8 cellular contexts compared by ENCODE assay signal in the genomic region with DNA sequence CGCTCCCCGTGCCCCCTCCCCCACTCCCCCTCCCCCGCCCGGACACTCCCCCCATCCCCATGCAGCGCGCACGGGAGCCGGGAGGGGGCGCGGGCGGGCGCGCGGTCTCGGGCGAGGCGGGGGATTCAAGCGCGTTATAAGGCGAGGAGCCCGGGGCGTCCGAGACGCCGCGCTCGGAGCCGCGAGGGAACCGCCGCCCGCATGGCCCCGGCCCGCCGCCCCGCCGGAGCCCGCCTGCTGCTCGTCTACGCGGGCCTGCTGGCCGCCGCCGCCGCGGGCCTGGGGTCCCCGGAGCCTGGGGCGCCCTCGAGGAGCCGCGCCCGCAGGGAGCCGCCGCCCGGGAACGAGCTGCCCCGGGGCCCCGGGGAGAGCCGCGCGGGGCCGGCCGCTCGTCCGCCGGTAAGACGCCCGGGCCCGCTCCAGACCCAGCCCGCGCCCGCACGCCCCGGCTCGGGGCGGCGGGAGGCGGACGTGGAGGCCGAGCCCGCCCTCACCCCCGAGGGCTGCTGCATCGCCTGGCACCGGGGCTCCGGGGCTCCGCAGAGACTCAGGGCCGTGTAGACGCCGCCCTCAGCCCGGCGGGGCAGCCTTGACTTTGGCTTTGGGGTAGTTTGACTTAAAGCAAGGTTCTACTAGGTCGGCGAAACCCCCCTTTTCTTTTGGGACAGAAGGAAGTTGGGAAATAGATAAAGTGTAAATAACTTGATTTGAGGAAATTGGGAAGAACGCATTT. TPM values are rescaled to one million over a fixed set of nuclear protein-coding genes. Genes with fewer than 3 reads are reported as not detected.
DNase-seq lines count a peak whose midpoint lies in the region; ATAC-seq and TF ChIP-seq lines count a peak whose summit lies in the region.

A gene with protein sequence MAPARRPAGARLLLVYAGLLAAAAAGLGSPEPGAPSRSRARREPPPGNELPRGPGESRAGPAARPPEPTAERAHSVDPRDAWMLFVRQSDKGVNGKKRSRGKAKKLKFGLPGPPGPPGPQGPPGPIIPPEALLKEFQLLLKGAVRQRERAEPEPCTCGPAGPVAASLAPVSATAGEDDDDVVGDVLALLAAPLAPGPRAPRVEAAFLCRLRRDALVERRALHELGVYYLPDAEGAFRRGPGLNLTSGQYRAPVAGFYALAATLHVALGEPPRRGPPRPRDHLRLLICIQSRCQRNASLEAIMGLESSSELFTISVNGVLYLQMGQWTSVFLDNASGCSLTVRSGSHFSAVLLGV (plus strand): TSS at position 164 of the 733 bp plus-strand sequence. CDS start 38 bp downstream, at position 202.

- no peak within 1 kb of the TSS for H3K9ac ChIP-seq in trophoblast cell (ENCODE audit: low read length)

- ATAC-seq in GM18867 (IDR thresholded peaks at IDR 0.05; ENCODE audit: unreplicated experiment) (peak; percentile 37), foreskin keratinocyte (peak; percentile 64), GM18868 (IDR thresholded peaks at IDR 0.05; ENCODE audit: unreplicated experiment) (no peak), GM18907 (IDR thresholded peaks at IDR 0.05; ENCODE audit: unreplicated experiment) (no peak)

- H3K4me3 ChIP-seq in trophoblast cell (ENCODE audit: low read depth, low read length): no peak within 1 kb of the TSS

- H3K18ac ChIP-seq in trophoblast cell (ENCODE audit: low read length): no peak within 1 kb of the TSS

- H3K4me1 ChIP-seq in foreskin keratinocyte: no peaks in the 10 kb centered on the region
- H3K4me1 ChIP-seq in trophoblast cell (ENCODE audit: control insufficient read depth in 1 of 2, insufficient read depth in 2 of 2, low read length in 2 of 2): peaks cover 1 to 5% of the 10 kb centered on the region in 2 experiments

- H4K12ac ChIP-seq in trophoblast cell (ENCODE audit: low read depth, low read length): no peak within 1 kb of the TSS

- H3K4me2 ChIP-seq in trophoblast cell (ENCODE audit: low read length): peak within 1 kb of the TSS; percentile 68

- H3K23ac ChIP-seq in trophoblast cell (ENCODE audit: low read length): no peak within 1 kb of the TSS

- no peak within 1 kb of the TSS for H2BK120ac ChIP-seq in trophoblast cell (ENCODE audit: insufficient read depth, low read length, poor library complexity)

- WGBS in trophoblast cell (ENCODE audit: extremely low coverage, insufficient coverage, insufficient read length): 86% methylated on average over 1 of the region's 94 CpGs

- H2AFZ ChIP-seq in trophoblast cell (ENCODE audit: insufficient read depth, low read length, poor library complexity): no peak within 1 kb of the TSS

- H4K91ac ChIP-seq in trophoblast cell (ENCODE audit: low read depth, low read length): no peak within 1 kb of the TSS

- H3K27ac ChIP-seq in foreskin keratinocyte: no peak within 1 kb of the TSS
- H3K27ac ChIP-seq in trophoblast cell (ENCODE audit: low read depth, low read length): no peak within 1 kb of the TSS

- H3K79me2 ChIP-seq in trophoblast cell (ENCODE audit: control insufficient read depth, insufficient read depth, low read length, poor library complexity): no peaks in the 10 kb centered on the region

- no peak within 1 kb of the TSS for H3K14ac ChIP-seq in trophoblast cell (ENCODE audit: low read length)

- H2BK5ac ChIP-seq in trophoblast cell (ENCODE audit: low read depth, low read length, poor library complexity): no peak within 1 kb of the TSS

- H4K8ac ChIP-seq in trophoblast cell (ENCODE audit: low read depth, low read length): no peak within 1 kb of the TSS

- no peaks in the 10 kb centered on the region for H3K36me3 ChIP-seq in trophoblast cell (ENCODE audit: control insufficient read depth in 1 of 2, insufficient read depth in 2 of 2, low read length in 2 of 2)

- TF ChIP-seq CTCF in AG09319 (IDR thresholded peaks at IDR 0.05; ENCODE audit: low read depth, low read length) (peak; percentile 36), foreskin keratinocyte (conservative IDR thresholded peaks at IDR 0.05) (peak; percentile 49)

- no peak within 1 kb of the TSS for H2AK5ac ChIP-seq in trophoblast cell (ENCODE audit: low read length)

- no peak within 1 kb of the TSS for H2BK12ac ChIP-seq in trophoblast cell (ENCODE audit: low read length)

- DNase-seq in AG09319 (ENCODE audit: extremely low read depth, low read depth) (no peak), NCI-H226 (peak; percentile 17), activated T-cell treated with anti-CD3 and anti-CD28 coated beads for 48 hours (ENCODE audit: low read depth) (peak; percentile 63), foreskin keratinocyte (no peak), trophoblast cell (peak in 1 of 2 donors; percentile 59)

- no peaks in the 10 kb centered on the region for H3K79me1 ChIP-seq in trophoblast cell (ENCODE audit: low read length)

- H3K27me3 ChIP-seq in foreskin keratinocyte: peaks cover 24% of the 10 kb centered on the region
- H3K27me3 ChIP-seq in trophoblast cell (ENCODE audit: insufficient read depth, low read length): peaks cover 33% of the 10 kb centered on the region

- H3K9me3 ChIP-seq in trophoblast cell (ENCODE audit: insufficient read depth, low read depth, low read length): peaks cover 7% of the 10 kb centered on the region

- H3K4ac ChIP-seq in trophoblast cell (ENCODE audit: low read depth, low read length): no peak within 1 kb of the TSS

RNA-seq across cellular contexts. Expression of the gene that starts here (rescaled TPM):
- 0.28 and 0.75 TPM in 2 replicates for total RNA-seq in foreskin keratinocyte
- 0.43 and 0.46 TPM in 2 replicates for polyA plus RNA-seq in foreskin keratinocyte
- polyA plus RNA-seq in trophoblast cell (2013): 0.25 and 0.56 TPM in 2 replicates

Comparison
In these comparisons a context has a peak if more than half of its experiments do, and no peak if none do; other contexts are left out.
1. Peak in ATAC-seq in foreskin keratinocyte; RNA of the gene not detected or under 1 TPM.
2. DNase-seq: peak in NCI-H226 (single experiment) and activated T-cell treated with anti-CD3 and anti-CD28 coated beads for 48 hours (single experiment); none in AG09319 (single experiment) and foreskin keratinocyte (0 of 2).